ENCODE assay signal across 12 cellular contexts in the genomic region with DNA sequence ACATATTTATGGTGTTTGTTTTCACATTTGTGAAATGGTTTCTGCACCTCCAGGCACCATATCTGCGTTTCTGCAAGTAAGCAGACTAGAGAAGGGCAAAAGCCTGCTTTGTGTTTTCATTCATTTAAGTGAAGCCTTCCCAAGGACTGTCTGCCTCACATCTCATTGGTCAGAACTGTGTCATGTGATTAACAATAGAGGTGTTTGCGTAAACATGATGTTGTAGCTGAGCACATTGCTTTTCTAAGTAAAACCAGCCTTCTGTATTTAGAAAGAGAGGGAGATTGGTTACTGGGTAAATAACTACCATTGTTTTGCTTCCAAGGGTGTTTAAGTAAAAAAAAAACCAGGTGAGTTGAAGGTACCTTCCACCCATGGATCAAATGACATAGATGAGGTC. TPM values are rescaled to one million over a fixed set of nuclear protein-coding genes. Genes with fewer than 3 reads are reported as not detected.
DNase-seq lines count a peak whose midpoint lies in the region; FAIRE-seq and TF ChIP-seq lines count a peak whose summit lies in the region.
"Had no signal": no experiment of that assay in that cellular context is flagged by ENCODE, and none has a peak within 500 bp of the region (broad histone marks: within the 10 kb centered on the region; RNA-seq: fewer than 3 reads in every experiment).

No MANE protein-coding gene starts in this region.

- H3K4me3 ChIP-seq in H1 (ENCODE audit: extremely low read depth in 1 of 4, insufficient read depth in 2 of 4, low read depth in 3 of 4, low read length in 4 of 4) = no peak overlapping the region
- H3K4me3 ChIP-seq in tibial artery = no peak overlapping the region
- H3K4me3 ChIP-seq: GM23248, smooth muscle cell had no signal

- no peak for TF ChIP-seq RAD21 in H1 (IDR thresholded peaks at IDR 0.05 in 1 of 2, conservative IDR thresholded peaks at IDR 0.05 in 1 of 2; ENCODE audit: low read depth in 2 of 2, low read length in 2 of 2)

- peaks cover 24% of the 10 kb centered on the region for H3K36me3 Mint-ChIP-seq in progenitor cell of endocrine pancreas (ENCODE audit: insufficient read depth)
- H3K36me3 Mint-ChIP-seq: CD8-positive, alpha-beta memory T cell had no signal

- H3K4me3 Mint-ChIP-seq in progenitor cell of endocrine pancreas (ENCODE audit: low read depth) = no peak overlapping the region

- H3K4me1 Mint-ChIP-seq in progenitor cell of endocrine pancreas (ENCODE audit: low read depth) = peaks cover 47% of the 10 kb centered on the region

- H2BK15ac ChIP-seq in H1 (ENCODE audit: low read length) = no peak overlapping the region

- peaks cover 0 to 9% (median 6%) of the 10 kb centered on the region in 4 experiments; a peak in 5 of 7 replicates for H3K4me1 ChIP-seq in H1 (replicated peaks in 1 of 4; ENCODE audit: control insufficient read depth in 3 of 4, insufficient read depth in 4 of 4, low read length in 3 of 4)
- H3K4me1 ChIP-seq in tibial artery = peaks cover 0 to 3% (median 0%) of the 10 kb centered on the region in 4 donors

- no peak overlapping the region for H3K4ac ChIP-seq in H1 (replicated peaks; ENCODE audit: insufficient read length, low read depth, low read length)

- 89% methylated on average over 2 of the region's 2 CpGs; no CpG with 5 or more reads in 1 of the 2 experiments for WGBS in H1 (ENCODE audit: extremely low coverage in 1 of 2, insufficient coverage in 1 of 2, insufficient read length in 1 of 2, insufficient replicate concordance in 2 of 2, low coverage in 1 of 2, low lambda C conversion rate in 2 of 2, missing lambda C conversion rate in 1 of 2), 2 experiments

- POLR2A ChIA-PET in H1 (lab: Charles Lee; ENCODE audit: partially characterized antibody) = interaction anchor here (0.9 kb wide), 1 partner anchor 102 kb away, joined by 3 read pairs; no protein-coding TSS in a partner anchor

- H3K27ac Mint-ChIP-seq in progenitor cell of endocrine pancreas = peak overlapping the region; percentile 76

- TF ChIP-seq EP300 in H1 (IDR thresholded peaks at IDR 0.05; ENCODE audit: borderline replicate concordance in 1 of 2, low read depth in 2 of 2, low read length in 2 of 2) = no peak

- H3K4me2 ChIP-seq in H1 (ENCODE audit: insufficient read depth in 1 of 2, low read depth in 2 of 2, low read length in 2 of 2) = no peak overlapping the region
- H3K4me2 ChIP-seq: SK-N-SH, smooth muscle cell had no signal

- H3K18ac ChIP-seq in H1 (ENCODE audit: extremely low read depth, low read length) = no peak overlapping the region

- CTCF ChIA-PET in H1 (lab: Charles Lee; ENCODE audit: partially characterized antibody) = interaction anchor here (0.6 to 1.9 kb wide), 6 partner anchors 15 to 185 kb away, joined by 3 to 5 read pairs (median 3); no protein-coding TSS in a partner anchor

- H3K27me3 Mint-ChIP-seq in progenitor cell of endocrine pancreas = no peaks in the 10 kb centered on the region

- H3K27me3 ChIP-seq in H1 (replicated peaks in 1 of 4; ENCODE audit: control insufficient read depth in 3 of 4, extremely low read depth in 1 of 4, insufficient read depth in 3 of 4, low read length in 3 of 4) = no peaks in the 10 kb centered on the region
- H3K27me3 ChIP-seq in tibial artery = no peaks in the 10 kb centered on the region

- no peak overlapping the region for H4K8ac ChIP-seq in H1 (ENCODE audit: extremely low read depth, insufficient read depth, low read length)

- no peak overlapping the region for H3K27ac ChIP-seq in H1 (ENCODE audit: low read depth, low read length)
- H3K27ac ChIP-seq in tibial artery = no peak overlapping the region
- H3K27ac ChIP-seq: GM23248 had no signal

- H3K79me1 ChIP-seq in H1 (ENCODE audit: low read depth, low read length) = no peaks in the 10 kb centered on the region; the same call in 1 of the 2 replicates

- TF ChIP-seq POLR2A in H1 (IDR thresholded peaks at IDR 0.05; ENCODE audit: control extremely low read depth in 1 of 2, low read depth in 2 of 2, low read length in 2 of 2) = no peak

- no peak overlapping the region for H3K23ac ChIP-seq in H1 (ENCODE audit: insufficient read length)

- no peak overlapping the region for H3K14ac ChIP-seq in H1 (ENCODE audit: insufficient read length)

- H3K36me3 ChIP-seq in H1 (ENCODE audit: control insufficient read depth in 2 of 4, insufficient read depth in 4 of 4, low read length in 3 of 4) (no peaks in the 10 kb centered on the region; a peak in 1 of 8 replicates), tibial artery (peaks cover 0 to 21% (median 0%) of the 10 kb centered on the region in 3 donors)

- no peaks in the 10 kb centered on the region for H3K79me2 ChIP-seq in H1 (ENCODE audit: control insufficient read depth in 1 of 2, insufficient read depth in 2 of 2, low read length in 2 of 2)

- H3K23me2 ChIP-seq in H1 (ENCODE audit: low read depth, low read length) = no peaks in the 10 kb centered on the region

- DNase-seq in NCI-H1436 (lab: John Stamatoyannopoulos, UW) (peak; percentile 44), NCI-H2196 treated with DMSO at 0.1 percent for 48 hours (lab: John Stamatoyannopoulos, UW; ENCODE audit: unreplicated experiment) (peak; percentile 92), H1 (ENCODE audit: low read depth in 1 of 2, low spot score in 2 of 2) (no peak), progenitor cell of endocrine pancreas (ENCODE audit: low spot score, unreplicated experiment) (no peak), SW 1271 (lab: John Stamatoyannopoulos, UW) (no peak), tibial artery (no peak), SKM-1 treated with dmso at 0.1 percent for 144 hours (lab: John Stamatoyannopoulos, UW; ENCODE audit: unreplicated experiment) (no peak)
- DNase-seq: GM23248, NCI-H82, SK-N-SH had no signal

- no peak overlapping the region for H2BK5ac ChIP-seq in H1 (ENCODE audit: low read depth, low read length)

- H3K9ac ChIP-seq in H1 (replicated peaks in 1 of 4; ENCODE audit: extremely low read depth in 1 of 4, low read depth in 3 of 4, low read length in 3 of 4) = no peak overlapping the region
- H3K9ac ChIP-seq: GM23248, SK-N-SH had no signal

- no peak overlapping the region for H2BK20ac ChIP-seq in H1 (ENCODE audit: low read length)

- H4K5ac ChIP-seq in H1 (ENCODE audit: insufficient read length, low read depth, low read length) = no peak overlapping the region

- H2AFZ ChIP-seq in H1 (ENCODE audit: low read length) = no peak overlapping the region

- H3K56ac ChIP-seq in H1 (replicated peaks; ENCODE audit: insufficient read length, low read depth, low read length) = no peak overlapping the region

- no peak overlapping the region for H2AK5ac ChIP-seq in H1 (ENCODE audit: low read depth, low read length)

- no peaks in the 10 kb centered on the region for H3K9me3 Mint-ChIP-seq in progenitor cell of endocrine pancreas (ENCODE audit: low read depth)

- H2BK12ac ChIP-seq in H1 (ENCODE audit: low read depth, low read length) = no peak overlapping the region

- no peaks in the 10 kb centered on the region for H3K9me3 ChIP-seq in H1 (ENCODE audit: insufficient read depth in 2 of 2, low read depth in 1 of 2, low read length in 1 of 2)
- no peaks in the 10 kb centered on the region for H3K9me3 ChIP-seq in tibial artery
- H3K9me3 ChIP-seq: SK-N-SH had no signal

- TF ChIP-seq CTCF in H1 (IDR thresholded peaks at IDR 0.05; ENCODE audit: control extremely low read depth in 1 of 3, insufficient read depth in 1 of 3, low read depth in 1 of 3, low read length in 3 of 3) (no peak), progenitor cell of endocrine pancreas (IDR thresholded peaks at IDR 0.05; ENCODE audit: unreplicated experiment) (no peak), tibial artery (IDR thresholded peaks at IDR 0.05) (no peak)

- FAIRE-seq in H1 (lab: Jason Lieb, UNC) = no peak

- intact Hi-C loops in tibial artery (cut with DNase I; ENCODE audit: low total_unique reads) = no loop called here

- H4K91ac ChIP-seq in H1 (replicated peaks; ENCODE audit: insufficient read length, low read length) = no peak overlapping the region

- H2BK120ac ChIP-seq in H1 (replicated peaks; ENCODE audit: low read depth, low read length) = no peak overlapping the region

- H4K20me1 ChIP-seq in H1 (replicated peaks in 1 of 2; ENCODE audit: control insufficient read depth in 1 of 2, insufficient read depth in 2 of 2, low read length in 2 of 2) = no peaks in the 10 kb centered on the region

TF ChIP-seq in H1, 55 proteins besides CTCF, POLR2A, EP300 and RAD21:
- TF ChIP-seq, protein P1, sequence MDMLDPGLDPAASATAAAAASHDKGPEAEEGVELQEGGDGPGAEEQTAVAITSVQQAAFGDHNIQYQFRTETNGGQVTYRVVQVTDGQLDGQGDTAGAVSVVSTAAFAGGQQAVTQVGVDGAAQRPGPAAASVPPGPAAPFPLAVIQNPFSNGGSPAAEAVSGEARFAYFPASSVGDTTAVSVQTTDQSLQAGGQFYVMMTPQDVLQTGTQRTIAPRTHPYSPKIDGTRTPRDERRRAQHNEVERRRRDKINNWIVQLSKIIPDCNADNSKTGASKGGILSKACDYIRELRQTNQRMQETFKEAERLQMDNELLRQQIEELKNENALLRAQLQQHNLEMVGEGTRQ (IDR thresholded peaks at IDR 0.05; ENCODE audit: low read length) = peak; percentile 54; the same call in 1 of the 2 replicates
- TF ChIP-seq SIN3A (conservative IDR thresholded peaks at IDR 0.05 in 1 of 2, IDR thresholded peaks at IDR 0.05 in 1 of 2; ENCODE audit: low read depth in 1 of 2, low read length in 2 of 2) = no peak

RNA-seq across cellular contexts. Expression of a gene that starts 39.7 kb away (rescaled TPM):
- total RNA-seq in H1 (2021; fragmentation: NEBNext Ultra II Directional; extraction: Animal tissue kit (Norgen Biotek cat#: 25700)) = 20.0 and 20.3 TPM in 2 replicates
- 3.8 and 6.0 TPM in 2 replicates for polyA plus RNA-seq in H1 (2011; rRNA removed)
- 7.5 TPM for polyA plus RNA-seq in H1 (2011; cell fraction: cytosol; rRNA removed)
- 1.3 TPM for polyA plus RNA-seq in H1 (2011; cell fraction: nucleus; rRNA removed)
- polyA plus RNA-seq in H1 (2012, experiment 1 of 2) = 6.5 to 13.4 TPM (median 8.4 TPM) in 4 replicates
- 0.89 TPM for polyA plus RNA-seq in H1 (2012, experiment 2 of 2)
- 11.2 TPM for polyA plus RNA-seq in H1 (2013, experiment 1 of 2)
- 11.5 TPM for polyA plus RNA-seq in H1 (2013, experiment 2 of 2)
- polyA minus RNA-seq in H1 (2011; rRNA and poly(A)+ RNA removed) = 8.0 and 11.0 TPM in 2 replicates
- polyA minus RNA-seq in H1 (2011; cell fraction: cytosol; rRNA and poly(A)+ RNA removed) = 8.4 TPM
- 7.7 TPM for polyA minus RNA-seq in H1 (2011; cell fraction: nucleus; rRNA and poly(A)+ RNA removed)
- 47.4 and 49.1 TPM in 2 replicates for total RNA-seq in progenitor cell of endocrine pancreas

Comparison
In these comparisons a context has a peak if more than half of its experiments do, and no peak if none do; other contexts are left out.
1. DNase-seq: peak in NCI-H1436 (single experiment) and NCI-H2196 treated with DMSO at 0.1 percent for 48 hours (single experiment); none in H1 (0 of 2), progenitor cell of endocrine pancreas (single experiment), SW 1271 (0 of 2), tibial artery (0 of 2) and SKM-1 treated with dmso at 0.1 percent for 144 hours (single experiment).